8 cellular contexts compared by ENCODE assay signal in genomic region chr4:11765849-11766453, GRCh38.
DNase-seq lines count a peak whose midpoint lies in the region; ATAC-seq, FAIRE-seq and TF ChIP-seq lines count a peak whose summit lies in the region.

No MANE protein-coding gene starts in this region.

- TF ChIP-seq CTCF in kidney (IDR thresholded peaks at IDR 0.05; ENCODE audit: borderline replicate concordance, extremely low read depth, insufficient read depth), result peak; percentile 55

- intact Hi-C loops in kidney (cut with DNase I), result no loop called here

- H3K27me3 Mint-ChIP-seq in T-helper 17 cell, result peaks cover 9% of the 10 kb centered on the region

- H3K36me3 Mint-ChIP-seq in T-helper 17 cell (ENCODE audit: low read depth), result no peaks in the 10 kb centered on the region

- H3K36me3 ChIP-seq in MG63 (no peaks in the 10 kb centered on the region), kidney (ENCODE audit: control insufficient read depth in 1 of 2, insufficient read depth in 2 of 2, low read length in 2 of 2) (no peaks in the 10 kb centered on the region)

- H3K4me1 Mint-ChIP-seq in T-helper 17 cell, result no peaks in the 10 kb centered on the region

- no peak overlapping the region for H3K4me3 Mint-ChIP-seq in T-helper 17 cell

- no peaks in the 10 kb centered on the region for H3K9me3 ChIP-seq in MG63
- H3K9me3 ChIP-seq in kidney (ENCODE audit: control insufficient read depth in 1 of 2, low read length in 2 of 2), result no peaks in the 10 kb centered on the region
- no peaks in the 10 kb centered on the region for H3K9me3 ChIP-seq in T-helper 17 cell (ENCODE audit: control insufficient read depth, low read length, poor library complexity, severe bottlenecking)

- peak; percentile 95 for FAIRE-seq in kidney (lab: Jason Lieb, UNC)

- H3K27ac ChIP-seq in kidney (ENCODE audit: low read depth in 2 of 2, low read length in 2 of 2), result no peak overlapping the region

- H3K9ac ChIP-seq in kidney (ENCODE audit: low read length in 2 of 2), result no peak overlapping the region

- no peak overlapping the region for H3K4me3 ChIP-seq in MG63
- no peak overlapping the region for H3K4me3 ChIP-seq in kidney (ENCODE audit: low read length in 2 of 2)

- DNase-seq in NCI-H1694 (lab: John Stamatoyannopoulos, UW) (peak; percentile 1), NCI-H1694 treated with DMSO at 0.1 percent for 48 hours (lab: John Stamatoyannopoulos, UW) (no peak), MG63 (peak; percentile 23), astrocyte of the hippocampus (ENCODE audit: low read depth, low spot score) (peak; percentile 45), kidney (no peak), activated gamma-delta T cell (lab: John Stamatoyannopoulos, UW) (no peak), T-helper 17 cell (no peak)

- no peaks in the 10 kb centered on the region for H3K4me1 ChIP-seq in kidney (ENCODE audit: control insufficient read depth in 1 of 2, insufficient read depth in 1 of 2, low read depth in 1 of 2, low read length in 2 of 2)

- no peaks in the 10 kb centered on the region for H3K27me3 ChIP-seq in MG63

- peak; percentile 51 for ATAC-seq in GM19468 (IDR thresholded peaks at IDR 0.05; ENCODE audit: extremely low read depth, unreplicated experiment)
- ATAC-seq in T-helper 17 cell, result no peak

- no peak overlapping the region for H3K27ac Mint-ChIP-seq in T-helper 17 cell

Comparison
In these comparisons a context has a peak if more than half of its experiments do, and no peak if none do; other contexts are left out.
1. DNase-seq: peak in NCI-H1694 (single experiment), MG63 (single experiment) and astrocyte of the hippocampus (single experiment); none in NCI-H1694 treated with DMSO at 0.1 percent for 48 hours (single experiment), kidney (single experiment), activated gamma-delta T cell (single experiment) and T-helper 17 cell (0 of 3).